Comparison of ENCODE assay signal across 20 cellular contexts in the genomic region with DNA sequence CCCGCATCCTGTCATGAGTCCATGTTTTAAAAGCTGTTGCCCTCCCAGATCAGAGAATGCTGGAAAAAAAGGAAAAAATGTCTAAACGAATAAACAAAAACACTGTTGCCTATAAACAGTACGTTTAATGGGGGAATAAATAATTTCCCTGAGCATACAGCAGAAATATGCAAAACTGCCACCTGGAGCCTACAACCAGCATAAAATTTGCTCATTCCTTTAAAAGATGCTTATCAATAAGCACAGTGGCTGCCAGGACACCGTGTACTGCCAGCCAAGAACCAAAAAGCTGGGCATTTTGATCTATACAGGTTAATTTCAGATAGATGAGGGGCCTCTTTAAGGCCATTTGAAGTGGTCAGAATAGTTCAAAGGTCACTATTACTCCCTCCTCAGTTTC. TPM values are rescaled to one million over a fixed set of nuclear protein-coding genes. Genes with fewer than 3 reads are reported as not detected.
A peak's percentile ranks its signal among the peaks of the same experiment; 100 is the strongest.
DNase-seq lines count a peak whose midpoint lies in the region; ATAC-seq and TF ChIP-seq lines count a peak whose summit lies in the region.
"Had no signal": no experiment of that assay in that cellular context is flagged by ENCODE, and none has a peak within 500 bp of the region (broad histone marks: within the 10 kb centered on the region; RNA-seq: fewer than 3 reads in every experiment).

No MANE protein-coding gene starts in this region.

- DNase-seq in Right ventricle myocardium superior, result peak; percentile 10
- no peak for DNase-seq in left ventricle myocardium inferior
- DNase-seq in NCI-H526 treated with DMSO at 0.1 percent for 48 hours (lab: John Stamatoyannopoulos, UW), result peak; percentile 82
- peak; percentile 13 for DNase-seq in fibroblast of villous mesenchyme (ENCODE audit: low read depth)
- no peak for DNase-seq in NOMO-1 treated with DMSO at 0.1 percent for 48 hours (lab: John Stamatoyannopoulos, UW; ENCODE audit: unreplicated experiment)
- no peak for DNase-seq in activated naive CD4-positive, alpha-beta T cell treated with anti-CD3 and anti-CD28 coated beads, Interleukin-2, amount 10 ng/mL, durations not matched to agents 7 days and 5 days
- DNase-seq: CD4-positive, alpha-beta T cell; CD8-positive, alpha-beta memory T cell; DMS 273 treated with DMSO at 0.1 percent for 48 hours; DMS79; EL; GDM1; GM23248; H7; HCEC 1CT had no signal

- intact Hi-C loops in Right ventricle myocardium superior (cut with DNase I), result no loop called here
- intact Hi-C loops in left ventricle myocardium inferior (cut with micrococcal nuclease), result no loop called here

- no peak overlapping the region for H3K27ac Mint-ChIP-seq in activated naive CD4-positive, alpha-beta T cell treated with anti-CD3 and anti-CD28 coated beads, Interleukin-2, amount 10 ng/mL, durations not matched to agents 7 days and 5 days
- H3K27ac Mint-ChIP-seq: B cell; CD4-positive, alpha-beta T cell had no signal

- H3K4me3 ChIP-seq in left ventricle myocardium inferior (no peak overlapping the region), fibroblast of villous mesenchyme (ENCODE audit: low read depth, low read length) (no peak overlapping the region)
- H3K4me3 ChIP-seq: BLaER1, GM12878, GM23248 had no signal

- ATAC-seq in Right ventricle myocardium superior (ENCODE audit: poor library complexity), result no peak
- ATAC-seq: GM12878 had no signal

- H3K36me3 Mint-ChIP-seq in activated naive CD4-positive, alpha-beta T cell treated with anti-CD3 and anti-CD28 coated beads, Interleukin-2, amount 10 ng/mL, durations not matched to agents 7 days and 5 days, result no peaks in the 10 kb centered on the region
- H3K36me3 Mint-ChIP-seq: CD14-positive monocyte had no signal

- no peaks in the 10 kb centered on the region for H3K9me3 Mint-ChIP-seq in activated naive CD4-positive, alpha-beta T cell treated with anti-CD3 and anti-CD28 coated beads, Interleukin-2, amount 10 ng/mL, durations not matched to agents 7 days and 5 days
- H3K9me3 Mint-ChIP-seq: CD4-positive, alpha-beta T cell; CD8-positive, alpha-beta memory T cell had no signal

- no peaks in the 10 kb centered on the region for H3K27me3 ChIP-seq in left ventricle myocardium inferior (ENCODE audit: low read depth)

- no peak overlapping the region for H3K27ac ChIP-seq in left ventricle myocardium inferior (replicated peaks)
- H3K27ac ChIP-seq: 22Rv1, BLaER1, GM23248 had no signal

- no peaks in the 10 kb centered on the region for H3K36me3 ChIP-seq in left ventricle myocardium inferior
- H3K36me3 ChIP-seq: BLaER1 had no signal

- no peak overlapping the region for H3K4me3 Mint-ChIP-seq in activated naive CD4-positive, alpha-beta T cell treated with anti-CD3 and anti-CD28 coated beads, Interleukin-2, amount 10 ng/mL, durations not matched to agents 7 days and 5 days
- H3K4me3 Mint-ChIP-seq: B cell; CD14-positive monocyte; CD4-positive, alpha-beta T cell; CD8-positive, alpha-beta memory T cell had no signal

- peaks cover 54% of the 10 kb centered on the region for H3K27me3 Mint-ChIP-seq in activated naive CD4-positive, alpha-beta T cell treated with anti-CD3 and anti-CD28 coated beads, Interleukin-2, amount 10 ng/mL, durations not matched to agents 7 days and 5 days

- CTCF ChIA-PET in activated naive CD4-positive, alpha-beta T cell treated with anti-CD3 and anti-CD28 coated beads, Interleukin-2, amount 10 ng/mL, durations not matched to agents 7 days and 5 days (lab: Charles Lee), result no interaction called here

- peaks cover 24% of the 10 kb centered on the region for H3K4me1 ChIP-seq in left ventricle myocardium inferior

- peaks cover 23% of the 10 kb centered on the region for H3K4me1 Mint-ChIP-seq in activated naive CD4-positive, alpha-beta T cell treated with anti-CD3 and anti-CD28 coated beads, Interleukin-2, amount 10 ng/mL, durations not matched to agents 7 days and 5 days

- H3K9me3 ChIP-seq in left ventricle myocardium inferior (replicated peaks), result no peaks in the 10 kb centered on the region
- H3K9me3 ChIP-seq: BLaER1 had no signal

- TF ChIP-seq CTCF in left ventricle myocardium inferior (IDR thresholded peaks at IDR 0.05; ENCODE audit: borderline replicate concordance) (no peak), fibroblast of villous mesenchyme (IDR thresholded peaks at IDR 0.05; ENCODE audit: insufficient read depth, low read depth, low read length) (no peak)

RNA-seq across cellular contexts. Expression of a gene that starts 5.7 kb away (rescaled TPM):
- total RNA-seq in Right ventricle myocardium superior (77.1 TPM), left ventricle myocardium inferior (73.1 TPM), fibroblast of villous mesenchyme (28.7 and 39.7 TPM in 2 replicates)

RNA-seq across cellular contexts. Expression of a gene that starts 56.2 kb away (rescaled TPM):
- total RNA-seq in Right ventricle myocardium superior (124 TPM), left ventricle myocardium inferior (121 TPM), fibroblast of villous mesenchyme (43.5 and 47.1 TPM in 2 replicates)

RNA-seq across cellular contexts. Expression of a gene that starts 56.3 kb away (rescaled TPM):
- total RNA-seq in Right ventricle myocardium superior, result 13.5 TPM
- total RNA-seq in left ventricle myocardium inferior, result 13.2 TPM
- total RNA-seq in fibroblast of villous mesenchyme, result 9.9 and 14.2 TPM in 2 replicates

Comparison
In these comparisons a context has a peak if more than half of its experiments do, and no peak if none do; other contexts are left out.
1. DNase-seq: peak in Right ventricle myocardium superior (single experiment), NCI-H526 treated with DMSO at 0.1 percent for 48 hours (single experiment) and fibroblast of villous mesenchyme (single experiment); none in left ventricle myocardium inferior (single experiment), NOMO-1 treated with DMSO at 0.1 percent for 48 hours (single experiment) and activated naive CD4-positive, alpha-beta T cell treated with anti-CD3 and anti-CD28 coated beads, Interleukin-2, amount 10 ng/mL, durations not matched to agents 7 days and 5 days (single experiment).